ENCODE assay signal across 13 cellular contexts in genomic region chr20:16363832-16364687, GRCh38.
"Had no signal": no experiment of that assay in that cellular context is flagged by ENCODE, and none has a peak within 500 bp of the region (broad histone marks: within the 10 kb centered on the region; RNA-seq: fewer than 3 reads in every experiment).

No MANE protein-coding gene starts in this region.

- DNase-seq: activated CD4-positive, alpha-beta T cell treated with anti-CD3 and anti-CD28 coated beads, Interleukin-2, amount 10 ng/mL, durations not matched to agents 24 days and 14 days; activated naive CD4-positive, alpha-beta T cell; effector memory CD8-positive, alpha-beta T cell; foreskin keratinocyte; heart right ventricle; islet precursor cell; left ventricle myocardium inferior; mesenchymal stem cell; stimulated activated CD4-positive, alpha-beta T cell treated with anti-CD3 and anti-CD28 coated beads, Interleukin-2, amount 100 ng/mL, for 48 hours; stimulated activated naive CD8-positive, alpha-beta T cell treated with anti-CD3 and anti-CD28 coated beads, Interleukin-15, Interleukin-2, amounts not matched to agents 100 U/mL and 50 U/mL, for 24 hours; upper lobe of left lung had no signal

- H3K4me1 Mint-ChIP-seq: activated CD4-positive, alpha-beta T cell treated with anti-CD3 and anti-CD28 coated beads, Interleukin-2, amount 10 ng/mL, durations not matched to agents 24 days and 14 days; central memory CD8-positive, alpha-beta T cell had no signal

- ATAC-seq: effector memory CD8-positive, alpha-beta T cell; foreskin keratinocyte; heart right ventricle; stimulated activated naive CD8-positive, alpha-beta T cell treated with anti-CD3 and anti-CD28 coated beads, Interleukin-15, Interleukin-2, amounts not matched to agents 100 U/mL and 50 U/mL, for 24 hours had no signal

- H3K27ac Mint-ChIP-seq: activated CD4-positive, alpha-beta T cell treated with anti-CD3 and anti-CD28 coated beads, Interleukin-2, amount 10 ng/mL, durations not matched to agents 24 days and 14 days; activated T-helper 1 cell treated with anti-CD3 and anti-CD28 coated beads, Interleukin-12 subunit alpha, Interleukin-12 subunit beta, Interleukin-2, Interleukin-4 antibody, amounts not matched to agents 30 ng/mL and 10 ng/mL and 1 ng/mL, durations not matched to agents 14 hours and 24 hours and 36 hours; effector memory CD8-positive, alpha-beta T cell had no signal

- H3K27me3 Mint-ChIP-seq: activated CD4-positive, alpha-beta T cell treated with anti-CD3 and anti-CD28 coated beads, Interleukin-2, amount 10 ng/mL, durations not matched to agents 24 days and 14 days; central memory CD8-positive, alpha-beta T cell; effector memory CD8-positive, alpha-beta T cell had no signal

- H3K9me3 ChIP-seq: heart right ventricle, left ventricle myocardium inferior, upper lobe of left lung had no signal

- H3K4me3 Mint-ChIP-seq: activated CD4-positive, alpha-beta T cell treated with anti-CD3 and anti-CD28 coated beads, Interleukin-2, amount 10 ng/mL, durations not matched to agents 24 days and 14 days; activated T-helper 1 cell treated with anti-CD3 and anti-CD28 coated beads, Interleukin-12 subunit alpha, Interleukin-12 subunit beta, Interleukin-2, Interleukin-4 antibody, amounts not matched to agents 30 ng/mL and 10 ng/mL and 1 ng/mL, durations not matched to agents 14 hours and 24 hours and 36 hours; central memory CD8-positive, alpha-beta T cell; effector memory CD8-positive, alpha-beta T cell had no signal
